In genomic region chr21:14097881-14098499, GRCh38 we compare ENCODE assay signal across 17 cellular contexts.
"Had no signal": no experiment of that assay in that cellular context is flagged by ENCODE, and none has a peak within 500 bp of the region (broad histone marks: within the 10 kb centered on the region; RNA-seq: fewer than 3 reads in every experiment).

No MANE protein-coding gene starts in this region.

- H3K4me2 ChIP-seq: hepatocyte, smooth muscle cell had no signal

- H2AFZ ChIP-seq: hepatocyte had no signal

- H3K27me3 ChIP-seq: colonic mucosa, hepatocyte, neutrophil, testis, tibial nerve, upper lobe of right lung had no signal

- H3K4me3 ChIP-seq: colonic mucosa, hepatocyte, psoas muscle, smooth muscle cell, testis, tibial nerve, upper lobe of right lung had no signal

- H3K9me3 ChIP-seq: colonic mucosa, neutrophil, psoas muscle, testis, tibial nerve, upper lobe of right lung had no signal

- H3K79me2 ChIP-seq: hepatocyte had no signal

- DNase-seq: colonic mucosa; dermis blood vessel endothelial cell; foreskin melanocyte; kidney; left cardiac atrium; mesendoderm; naive B cell; psoas muscle; retina; stimulated activated CD4-positive, alpha-beta T cell treated with anti-CD3 and anti-CD28 coated beads, Interleukin-2, amount 100 ng/mL, for 48 hours; stimulated activated naive CD4-positive, alpha-beta T cell treated with Interleukin-2 at 50 U/mL for 16 hours; testis; upper lobe of right lung had no signal

- ATAC-seq: left cardiac atrium, psoas muscle, upper lobe of right lung had no signal

- H3K4me1 ChIP-seq: colonic mucosa, psoas muscle, testis, tibial nerve, upper lobe of right lung had no signal

- FAIRE-seq: kidney had no signal

- H3K27ac ChIP-seq: colonic mucosa, hepatocyte, neutrophil, psoas muscle, testis, tibial nerve, upper lobe of right lung had no signal

- H3K36me3 ChIP-seq: colonic mucosa, neutrophil, upper lobe of right lung had no signal
